In genomic region chr19:55244004-55244680, GRCh38 we compare ENCODE assay signal across 28 cellular contexts. TPM values are rescaled to one million over a fixed set of nuclear protein-coding genes. Genes with fewer than 3 reads are reported as not detected.
"Had no signal": no experiment of that assay in that cellular context is flagged by ENCODE, and none has a peak within 500 bp of the region (broad histone marks: within the 10 kb centered on the region; RNA-seq: fewer than 3 reads in every experiment).

No MANE protein-coding gene starts in this region.

- H3K4me1 ChIP-seq: foreskin keratinocyte, right lobe of liver had no signal

- H3K4me3 Mint-ChIP-seq: activated CD4-positive, alpha-beta T cell treated with anti-CD3 and anti-CD28 coated beads for 36 hours; activated naive CD8-positive, alpha-beta T cell treated with anti-CD3 and anti-CD28 coated beads for 36 hours; nephron; T-helper 2 cell treated with Interferon-gamma antibody and Interleukin-4, amounts not matched to agents 5 μg/mL and 100 μg/mL, for 36 hours had no signal

- H3K36me3 ChIP-seq: ovary had no signal

- H3K27ac ChIP-seq: brain microvascular endothelial cell, esophagus muscularis mucosa, foreskin keratinocyte, heart right ventricle, left lung, neutrophil, ovary, right lobe of liver, testis had no signal

- DNase-seq: activated CD4-positive, alpha-beta T cell treated with anti-CD3 and anti-CD28 coated beads for 36 hours; activated CD4-positive, CD25-positive, alpha-beta regulatory T cell; activated CD8-positive, alpha-beta memory T cell treated with anti-CD3 and anti-CD28 coated beads for 24 hours; activated gamma-delta T cell treated with Interleukin-2 at 50 U/mL for 16 hours; activated naive CD8-positive, alpha-beta T cell treated with anti-CD3 and anti-CD28 coated beads for 36 hours; amniotic stem cell; brain microvascular endothelial cell; central memory CD4-positive, alpha-beta T cell; foreskin keratinocyte; heart right ventricle; kidney glomerular epithelial cell; mesendoderm; ovary; right lobe of liver; stimulated activated CD4-positive, alpha-beta T cell treated with anti-CD3 and anti-CD28 coated beads, Interleukin-12 subunit alpha, Interleukin-12 subunit beta, amount 100 ng/mL, for 4 hours; stimulated activated CD4-positive, alpha-beta T cell treated with anti-CD3 and anti-CD28 coated beads, Interleukin-4, amount 100 ng/mL, for 1 hour; stimulated activated naive CD8-positive, alpha-beta T cell treated with anti-CD3 and anti-CD28 coated beads, Interleukin-15, Interleukin-2, amounts not matched to agents 100 U/mL and 50 U/mL, for 24 hours; T-helper 1 cell; testis; trophoblast cell had no signal

- H3K27me3 Mint-ChIP-seq: activated CD4-positive, alpha-beta T cell treated with anti-CD3 and anti-CD28 coated beads for 36 hours; activated naive CD8-positive, alpha-beta T cell treated with anti-CD3 and anti-CD28 coated beads for 36 hours; progenitor cell of endocrine pancreas had no signal

- H3K9me3 ChIP-seq: esophagus muscularis mucosa, heart right ventricle, left lung, neutrophil, ovary, right lobe of liver, testis had no signal

- ATAC-seq: activated CD4-positive, alpha-beta T cell treated with anti-CD3 and anti-CD28 coated beads for 36 hours; foreskin keratinocyte; heart right ventricle; left lung; right lobe of liver; stimulated activated naive CD8-positive, alpha-beta T cell treated with anti-CD3 and anti-CD28 coated beads, Interleukin-15, Interleukin-2, amounts not matched to agents 100 U/mL and 50 U/mL, for 24 hours had no signal

- H3K9me3 Mint-ChIP-seq: activated naive CD8-positive, alpha-beta T cell treated with anti-CD3 and anti-CD28 coated beads for 36 hours; nephron; T-helper 2 cell treated with Interferon-gamma antibody and Interleukin-4, amounts not matched to agents 5 μg/mL and 100 μg/mL, for 36 hours had no signal

- H3K4me3 ChIP-seq: esophagus muscularis mucosa, heart right ventricle, left lung, lung, ovary, right lobe of liver, testis had no signal

- H3K4me1 Mint-ChIP-seq: nephron had no signal

- H3K27ac Mint-ChIP-seq: activated CD4-positive, alpha-beta T cell treated with anti-CD3 and anti-CD28 coated beads for 36 hours; activated naive CD8-positive, alpha-beta T cell treated with anti-CD3 and anti-CD28 coated beads for 36 hours; nephron; progenitor cell of endocrine pancreas; T-helper 2 cell treated with Interferon-gamma antibody and Interleukin-4, amounts not matched to agents 5 μg/mL and 100 μg/mL, for 36 hours had no signal

- H3K27me3 ChIP-seq: brain microvascular endothelial cell, esophagus muscularis mucosa, foreskin keratinocyte, heart right ventricle, left lung, neutrophil, ovary, right lobe of liver, testis had no signal

RNA-seq across cellular contexts. Expression of gene PTPRH, which starts 34.8 kb away (rescaled TPM):
- total RNA-seq: activated CD4-positive, alpha-beta T cell treated with anti-CD3 and anti-CD28 coated beads for 36 hours; activated naive CD8-positive, alpha-beta T cell treated with anti-CD3 and anti-CD28 coated beads for 36 hours; mononuclear cell had no signal
